2 cellular contexts compared by ENCODE assay signal in genomic region chr19:17098326-17098725, GRCh38.
TF ChIP-seq lines count a peak whose summit lies in the region.

No MANE protein-coding gene starts in this region.

TF ChIP-seq in A549, 52 proteins besides CTCF, POLR2A, EP300 and RAD21:
- TF ChIP-seq ELK1 (IDR thresholded peaks at IDR 0.05; ENCODE audit: low read depth, low read length): no peak
- no peak for TF ChIP-seq CHD2 (IDR thresholded peaks at IDR 0.05; ENCODE audit: low read length, partially characterized antibody)
- no peak for TF ChIP-seq SMC3 (IDR thresholded peaks at IDR 0.05)
- no peak for TF ChIP-seq RCOR1 (IDR thresholded peaks at IDR 0.05; ENCODE audit: low read depth, low read length)
- no peak for TF ChIP-seq TP53 (CRISPR knock-in tag; IDR thresholded peaks at IDR 0.05)
TF ChIP-seq in A549: peak in this region for 0.

TF ChIP-seq in GM23338, 12 proteins besides CTCF, POLR2A, EP300 and RAD21 (continued from another document):
- TF ChIP-seq ETS1 (IDR thresholded peaks at IDR 0.05) (no peak), EZH2phosphoT487 (IDR thresholded peaks at IDR 0.05; ENCODE audit: unreplicated experiment) (no peak), ZNF114 (CRISPR knock-in tag; IDR thresholded peaks at IDR 0.05) (no peak), JUNB (IDR thresholded peaks at IDR 0.05; ENCODE audit: unreplicated experiment) (no peak), CREB1 (CRISPR knock-in tag; IDR thresholded peaks at IDR 0.05; ENCODE audit: low read depth) (no peak), EZH2 (IDR thresholded peaks at IDR 0.05; ENCODE audit: low read depth, unreplicated experiment) (no peak), STAT1 (IDR thresholded peaks at IDR 0.05; ENCODE audit: unreplicated experiment) (no peak)
